11 cellular contexts compared by ENCODE assay signal in the genomic region with DNA sequence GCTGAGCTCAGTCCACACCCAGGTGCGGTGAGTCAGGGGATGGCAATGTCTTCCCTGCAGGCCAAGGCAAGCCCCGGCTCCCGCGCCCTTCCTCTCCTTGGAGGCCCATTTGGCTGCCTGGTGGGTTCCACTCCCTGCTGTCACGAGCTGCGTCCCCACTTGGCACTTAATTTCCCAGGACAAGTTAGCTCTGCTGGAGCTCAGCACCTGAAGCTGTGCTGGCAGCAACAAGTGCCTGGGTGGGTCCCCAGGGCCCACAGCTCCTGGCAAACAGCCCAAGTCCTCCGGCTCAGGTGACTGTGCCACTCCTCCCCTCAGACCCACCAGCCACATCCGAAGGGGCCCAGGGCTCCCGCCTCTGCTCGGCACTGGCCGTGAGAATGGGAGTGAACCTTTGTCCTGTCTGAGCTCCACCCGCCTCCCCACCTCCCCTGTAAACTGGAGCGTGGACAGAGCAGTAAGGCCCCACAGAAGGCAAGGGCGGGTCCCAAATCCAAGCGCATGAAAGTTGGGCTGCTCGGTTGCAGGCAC. TPM values are rescaled to one million over a fixed set of nuclear protein-coding genes. Genes with fewer than 3 reads are reported as not detected.
DNase-seq lines count a peak whose midpoint lies in the region; ATAC-seq and TF ChIP-seq lines count a peak whose summit lies in the region.
"Had no signal": no experiment of that assay in that cellular context is flagged by ENCODE, and none has a peak within 500 bp of the region (broad histone marks: within the 10 kb centered on the region; RNA-seq: fewer than 3 reads in every experiment).

No MANE protein-coding gene starts in this region.

- no peaks in the 10 kb centered on the region for H3K27me3 Mint-ChIP-seq in chondrocyte (ENCODE audit: low read depth)
- H3K27me3 Mint-ChIP-seq in HFFc6 (ENCODE audit: insufficient read depth) = peaks cover 4% of the 10 kb centered on the region; the same call in 1 of the 2 replicates

- H3K36me3 Mint-ChIP-seq in chondrocyte (ENCODE audit: low read depth) (peaks cover 18% of the 10 kb centered on the region), HFFc6 (ENCODE audit: low read depth) (peaks cover 10% of the 10 kb centered on the region)
- H3K36me3 Mint-ChIP-seq: stimulated activated effector memory CD8-positive, alpha-beta T cell treated with anti-CD3 and anti-CD28 coated beads, Interleukin-12 subunit alpha, Interleukin-12 subunit beta, amount 100 ng/mL, for 72 hours had no signal

- peak; percentile 44 for DNase-seq in COLO668 (lab: John Stamatoyannopoulos, UW; ENCODE audit: unreplicated experiment)
- peak; percentile 78 for DNase-seq in M059J (ENCODE audit: low read depth)
- no peak for DNase-seq in chondrocyte (ENCODE audit: low spot score)
- DNase-seq in mucosa of descending colon = no peak
- DNase-seq in HFFc6 = no peak
- no peak for DNase-seq in mesenteric fat pad (ENCODE audit: low spot score)
- no peak for DNase-seq in posterior cingulate gyrus
- DNase-seq: effector CD8-positive, alpha-beta T cell had no signal

- TF ChIP-seq CTCF in chondrocyte (IDR thresholded peaks at IDR 0.05) = no peak
- TF ChIP-seq CTCF in mucosa of descending colon (IDR thresholded peaks at IDR 0.05) = no peak
- no peak for TF ChIP-seq CTCF in HFFc6 (IDR thresholded peaks at IDR 0.05)

- H3K36me3 ChIP-seq in mucosa of descending colon (ENCODE audit: low read depth) = no peaks in the 10 kb centered on the region

- peak; percentile 82 for ATAC-seq in mucosa of descending colon
- ATAC-seq in HG02678 (IDR thresholded peaks at IDR 0.05; ENCODE audit: unreplicated experiment) = no peak

- intact Hi-C loops in mucosa of descending colon (cut with DNase I, micrococcal nuclease) (no loop called here), posterior cingulate gyrus (cut with DNase I) (no loop called here)

- H3K4me3 Mint-ChIP-seq in chondrocyte (ENCODE audit: unreplicated experiment) (no peak overlapping the region), HFFc6 (no peak overlapping the region)
- H3K4me3 Mint-ChIP-seq: stimulated activated effector memory CD8-positive, alpha-beta T cell treated with anti-CD3 and anti-CD28 coated beads, Interleukin-12 subunit alpha, Interleukin-12 subunit beta, amount 100 ng/mL, for 72 hours had no signal

- H3K27ac Mint-ChIP-seq in chondrocyte (ENCODE audit: unreplicated experiment) = peak overlapping the region; percentile 32
- H3K27ac Mint-ChIP-seq in HFFc6 = no peak overlapping the region
- H3K27ac Mint-ChIP-seq: stimulated activated effector memory CD8-positive, alpha-beta T cell treated with anti-CD3 and anti-CD28 coated beads, Interleukin-12 subunit alpha, Interleukin-12 subunit beta, amount 100 ng/mL, for 72 hours had no signal

- peaks cover 15% of the 10 kb centered on the region for H3K4me1 Mint-ChIP-seq in chondrocyte (ENCODE audit: low read depth)
- no peaks in the 10 kb centered on the region for H3K4me1 Mint-ChIP-seq in HFFc6 (ENCODE audit: low read depth)
- H3K4me1 Mint-ChIP-seq: stimulated activated effector memory CD8-positive, alpha-beta T cell treated with anti-CD3 and anti-CD28 coated beads, Interleukin-12 subunit alpha, Interleukin-12 subunit beta, amount 100 ng/mL, for 72 hours had no signal

- H3K4me3 ChIP-seq in mucosa of descending colon = no peak overlapping the region
- H3K4me3 ChIP-seq: BLaER1 had no signal

- peaks cover 3% of the 10 kb centered on the region for H3K9me3 Mint-ChIP-seq in chondrocyte (ENCODE audit: low read depth)
- H3K9me3 Mint-ChIP-seq in HFFc6 = peaks cover 11% of the 10 kb centered on the region

- H3K9me3 ChIP-seq in mucosa of descending colon = no peaks in the 10 kb centered on the region

- no peaks in the 10 kb centered on the region for H3K4me1 ChIP-seq in mucosa of descending colon (ENCODE audit: low read depth)

RNA-seq across cellular contexts. Expression of a gene that starts 16.9 kb away (rescaled TPM):
- 5.6 and 29.7 TPM in 2 replicates for total RNA-seq in M059J (2014; rRNA removed; shearing (Covaris generic))
- 156 to 368 TPM (median 355 TPM) in 3 replicates for total RNA-seq in chondrocyte
- total RNA-seq in mucosa of descending colon = 100 to 1,000 TPM in 1 of 3 donors, 10 to 100 TPM in 2; 21.8 to 335 (median 40.7) TPM
- 1 to 10 TPM; 1.2 to 2.4 (median 1.5) TPM for total RNA-seq in HFFc6 (2021; fragmentation: NEBNext Ultra II Directional; extraction: Animal tissue kit (Norgen Biotek cat#: 25700))
- total RNA-seq in mesenteric fat pad = 126 TPM

RNA-seq across cellular contexts. Expression of a gene that starts 36.7 kb away (rescaled TPM):
- total RNA-seq in M059J (2014; rRNA removed; shearing (Covaris generic)) = 1,541 and 2,007 TPM in 2 replicates
- total RNA-seq in chondrocyte = 830 to 911 TPM (median 873 TPM) in 3 replicates
- 1,000 to 10,000 TPM; 1,171 to 1,284 (median 1,191) TPM for total RNA-seq in mucosa of descending colon
- 1,000 to 10,000 TPM; 1,061 to 1,388 (median 1,229) TPM for total RNA-seq in HFFc6 (2021; fragmentation: NEBNext Ultra II Directional; extraction: Animal tissue kit (Norgen Biotek cat#: 25700))
- total RNA-seq in mesenteric fat pad = 856 TPM

RNA-seq across cellular contexts. Expression of a gene that starts 47.4 kb away (rescaled TPM):
- 235 and 272 TPM in 2 replicates for total RNA-seq in M059J (2014; rRNA removed; shearing (Covaris generic))
- total RNA-seq in chondrocyte (83.0 to 94.7 TPM (median 87.2 TPM) in 3 replicates), mucosa of descending colon (10 to 100 TPM; 54.4 to 85.8 (median 77.6) TPM), mesenteric fat pad (87.1 TPM)
- 100 to 1,000 TPM; 126 to 133 (median 129) TPM for total RNA-seq in HFFc6 (2021; fragmentation: NEBNext Ultra II Directional; extraction: Animal tissue kit (Norgen Biotek cat#: 25700))

RNA-seq across cellular contexts. Expression of a gene that starts 56.9 kb away (rescaled TPM):
- total RNA-seq in M059J (2014; rRNA removed; shearing (Covaris generic)) = 10.0 and 19.9 TPM in 2 replicates
- 6.4 to 7.8 TPM (median 6.5 TPM) in 3 replicates for total RNA-seq in chondrocyte
- total RNA-seq in mucosa of descending colon = 1 to 10 TPM; 5.4 to 9.3 (median 6.6) TPM
- 1 to 10 TPM; 4.9 to 7.0 (median 6.6) TPM for total RNA-seq in HFFc6 (2021; fragmentation: NEBNext Ultra II Directional; extraction: Animal tissue kit (Norgen Biotek cat#: 25700))
- 2.3 TPM for total RNA-seq in mesenteric fat pad

Comparison
In these comparisons a context has a peak if more than half of its experiments do, and no peak if none do; other contexts are left out.
1. DNase-seq: peak in COLO668 (single experiment) and M059J (single experiment); none in chondrocyte (single experiment), mucosa of descending colon (0 of 3), HFFc6 (single experiment), mesenteric fat pad (single experiment) and posterior cingulate gyrus (0 of 10).